In the genomic region with DNA sequence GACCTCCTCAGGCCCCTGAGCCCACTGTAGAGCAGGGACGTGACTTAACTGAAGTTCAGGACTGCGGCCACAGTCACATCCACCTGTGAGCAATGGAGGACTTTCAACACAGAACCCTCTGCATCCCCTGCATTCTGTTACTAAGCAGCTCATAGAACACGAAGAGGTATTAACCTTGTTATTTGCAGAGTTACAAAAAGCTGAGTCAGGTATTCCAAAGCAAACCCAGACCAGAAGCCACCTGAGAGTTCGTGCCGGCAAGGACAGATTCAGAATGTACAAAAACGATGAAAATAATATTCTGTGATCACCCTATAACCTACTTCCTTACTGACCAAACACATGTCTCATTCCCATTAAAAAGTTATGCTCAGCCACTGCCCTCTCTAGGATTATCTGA, we compare ENCODE assay signal across 16 cellular contexts. TPM values are rescaled to one million over a fixed set of nuclear protein-coding genes. Genes with fewer than 3 reads are reported as not detected.
DNase-seq lines count a peak whose midpoint lies in the region; ATAC-seq, FAIRE-seq and TF ChIP-seq lines count a peak whose summit lies in the region.
"Had no signal": no experiment of that assay in that cellular context is flagged by ENCODE, and none has a peak within 500 bp of the region (broad histone marks: within the 10 kb centered on the region; RNA-seq: fewer than 3 reads in every experiment).

No MANE protein-coding gene starts in this region.

- no peaks in the 10 kb centered on the region for H4K20me1 ChIP-seq in PC-3 (ENCODE audit: low read length)

- H3K79me2 ChIP-seq in PC-3 (ENCODE audit: low read length), result peaks cover 73% of the 10 kb centered on the region

- H3K36me3 ChIP-seq in PC-3 (ENCODE audit: low read depth, low read length), result peaks cover 17% of the 10 kb centered on the region
- no peaks in the 10 kb centered on the region for H3K36me3 ChIP-seq in body of pancreas (replicated peaks in 1 of 2; ENCODE audit: insufficient read depth in 1 of 2, low read depth in 2 of 2)

- H3K9ac ChIP-seq in PC-3 (ENCODE audit: low read length), result peak overlapping the region; percentile 83

- DNase-seq in PC-3, result peak; percentile 79
- no peak for DNase-seq in body of pancreas
- no peak for DNase-seq in NCI-H2081 (lab: John Stamatoyannopoulos, UW)
- DNase-seq in HK-2 (ENCODE audit: unreplicated experiment), result no peak
- DNase-seq in NCI-H2171 treated with DMSO at 0.1 percent for 48 hours (lab: John Stamatoyannopoulos, UW), result no peak
- DNase-seq: CD8-positive, alpha-beta T cell; COR-L47; GF-D8; HCEC 1CT; HFFc6 had no signal

- H2AFZ ChIP-seq in PC-3 (ENCODE audit: low read length), result no peak overlapping the region

- peak; percentile 80 for FAIRE-seq in islet of Langerhans (lab: Jason Lieb, UNC)
- FAIRE-seq: GM19239, H1 had no signal

- BruUV-seq in PC-3 (replicated peaks; lab: Mats Ljungman, UMichigan), result no TSS peak

- TF ChIP-seq POLR2A in body of pancreas (IDR thresholded peaks at IDR 0.05), result no peak

- ATAC-seq in PC-3 (peak; percentile 39), body of pancreas (peak; percentile 38), GM21529 (IDR thresholded peaks at IDR 0.05; ENCODE audit: unreplicated experiment) (no peak)
- ATAC-seq: CD8-positive, alpha-beta T cell had no signal

- intact Hi-C loops in PC-3 (cut with micrococcal nuclease) (loop anchor here (2.0 kb wide), 1 partner anchor 16 kb away; no protein-coding TSS in a partner anchor), body of pancreas (cut with DNase I) (no loop called here)

- no peaks in the 10 kb centered on the region for H3K9me3 ChIP-seq in PC-3 (ENCODE audit: low read length)
- H3K9me3 ChIP-seq in body of pancreas, result no peaks in the 10 kb centered on the region

- H3K9me2 ChIP-seq in PC-3 (replicated peaks; ENCODE audit: low read length), result no peaks in the 10 kb centered on the region

- 49 to 54% methylated on average over 6 of the region's 6 CpGs for whole genome bisulfite sequencing in body of pancreas, 2 donors

- H3K27me3 ChIP-seq in PC-3 (ENCODE audit: low read length) (no peaks in the 10 kb centered on the region), body of pancreas (no peaks in the 10 kb centered on the region)

- H3F3A ChIP-seq in PC-3 (ENCODE audit: low read length, unreplicated experiment), result peaks cover 8% of the 10 kb centered on the region

- POLR2A ChIA-PET in PC-3 (lab: Charles Lee; ENCODE audit: unreplicated experiment), result interaction anchor here (0.6 to 0.7 kb wide), 2 partner anchors 16 to 18 kb away, joined by 4 to 8 read pairs; no protein-coding TSS in a partner anchor

- TF ChIP-seq CTCF in PC-3 (conservative IDR thresholded peaks at IDR 0.05; ENCODE audit: low read depth, low read length) (no peak), body of pancreas (IDR thresholded peaks at IDR 0.05) (no peak)

- H3K4me3 ChIP-seq in PC-3 (ENCODE audit: low read length), result peak overlapping the region; percentile 11; the same call in 1 of the 2 replicates
- H3K4me3 ChIP-seq in body of pancreas, result no peak overlapping the region

- peak overlapping the region; percentile 62 for H3K4me2 ChIP-seq in PC-3 (ENCODE audit: low read length)

- H3K4me1 ChIP-seq in PC-3 (ENCODE audit: insufficient read depth, low read length), result peaks cover 87% of the 10 kb centered on the region
- peaks cover 10% of the 10 kb centered on the region for H3K4me1 ChIP-seq in body of pancreas

- CTCF ChIA-PET in PC-3 (lab: Charles Lee), result interaction anchor here (0.8 kb wide), 1 partner anchor 16 kb away, joined by 3 read pairs; no protein-coding TSS in a partner anchor

- H3K27ac ChIP-seq in PC-3 (ENCODE audit: low read length), result peak overlapping the region; percentile 99
- no peak overlapping the region for H3K27ac ChIP-seq in body of pancreas
- H3K27ac ChIP-seq: HL-60 had no signal

RNA-seq across cellular contexts. Expression of a gene that starts 33.0 kb away (rescaled TPM):
- total RNA-seq in PC-3 (2014; rRNA removed), result 225 and 240 TPM in 2 replicates
- total RNA-seq in body of pancreas, result 100 to 1,000 TPM; 526 to 604 TPM
- total RNA-seq: A673; CD8-positive, alpha-beta T cell; H1 had no signal

RNA-seq across cellular contexts. Expression of a gene that starts 54.6 kb away (rescaled TPM):
- total RNA-seq in PC-3 (2014; rRNA removed) (18.4 and 20.9 TPM in 2 replicates), body of pancreas (10 to 100 TPM; 26.7 to 31.4 TPM)
